ENCODE assay signal across 8 cellular contexts in the genomic region with DNA sequence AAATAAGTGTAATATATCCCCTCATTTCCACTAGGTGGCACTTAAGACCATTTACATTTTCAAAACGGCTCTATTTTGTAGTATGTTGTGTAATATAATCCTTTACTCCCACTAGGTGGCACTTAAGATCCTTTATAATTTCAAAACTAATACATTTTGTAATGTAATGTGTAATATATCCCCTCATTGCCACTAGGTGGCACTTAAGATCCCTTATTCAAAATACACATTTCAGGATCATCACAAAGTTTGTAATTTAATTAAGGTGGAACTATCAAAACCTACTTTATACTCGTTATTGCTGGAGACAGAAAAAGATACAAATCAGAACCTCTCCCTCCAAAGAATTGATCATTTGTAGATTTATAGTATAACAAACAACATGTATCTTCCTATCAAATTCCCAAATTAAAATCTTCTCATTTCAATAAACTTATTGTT.
DNase-seq lines count a peak whose midpoint lies in the region; ATAC-seq and TF ChIP-seq lines count a peak whose summit lies in the region.

No MANE protein-coding gene starts in this region.

- intact Hi-C loops in left colon (cut with DNase I, micrococcal nuclease), result loop anchor here in 1 of 2 donors (5.0 to 10.0 kb wide), 3 partner anchors 192 to 391 kb away; no protein-coding TSS in a partner anchor

- WGBS in tibial nerve, 2 donors, result 2 to 8% methylated on average over 2 of the region's 2 CpGs

- TF ChIP-seq CTCF in GM10248 (IDR thresholded peaks at IDR 0.05; ENCODE audit: control extremely low read depth, extremely low read depth, low read depth, missing control alignments) (peak; percentile 21), cardiac fibroblast (IDR thresholded peaks at IDR 0.05; ENCODE audit: low read depth, low read length) (peak; percentile 30), tibial nerve (IDR thresholded peaks at IDR 0.05) (peak; percentile 67 to 96 (median 80))

- H3K36me3 ChIP-seq in tibial nerve, result no peaks in the 10 kb centered on the region

- H3K4me1 ChIP-seq in tibial nerve, result peaks cover 0 to 8% (median 0%) of the 10 kb centered on the region in 4 donors

- peaks cover 0 to under 1% of the 10 kb centered on the region in 2 donors for H3K27me3 ChIP-seq in tibial nerve

- no peak for TF ChIP-seq POLR2A in tibial nerve (IDR thresholded peaks at IDR 0.05)

- TF ChIP-seq EP300 in tibial nerve (IDR thresholded peaks at IDR 0.05), result peak in 1 of 2 donors; percentile 18

- no peaks in the 10 kb centered on the region for H3K9me3 ChIP-seq in tibial nerve

- H3K4me3 ChIP-seq in Jurkat, Clone E6-1 (ENCODE audit: low read length), result no peak overlapping the region
- H3K4me3 ChIP-seq in cardiac fibroblast (replicated peaks in 1 of 2; ENCODE audit: low read depth in 2 of 2, low read length in 2 of 2), result no peak overlapping the region
- no peak overlapping the region for H3K4me3 ChIP-seq in tibial nerve

- H3K27ac ChIP-seq in tibial nerve, result no peak overlapping the region

- CTCF ChIA-PET in GM10248 (lab: Yijun Ruan, JAX), result interaction anchor here (1.0 to 2.1 kb wide), 3 partner anchors 81 to 226 kb away, joined by 3 to 8 read pairs (median 5); no protein-coding TSS in a partner anchor

- DNase-seq in GM10248 (ENCODE audit: extremely low spot score) (peak; percentile 37), NOMO-1 (lab: John Stamatoyannopoulos, UW; ENCODE audit: unreplicated experiment in 2 of 2) (peak; percentile 67 to 93), cardiac fibroblast (ENCODE audit: low read depth in 2 of 2) (peak; percentile 85), left colon (no peak), tibial nerve (ENCODE audit: low spot score in 2 of 2) (no peak)
- peak; percentile 77 for DNase-seq in Jurkat, Clone E6-1 (ENCODE audit: low read depth, low spot score)
- DNase-seq in activated CD4-positive, alpha-beta T cell treated with anti-CD3 and anti-CD28 coated beads for 48 hours, result no peak

- ATAC-seq in GM21737 (IDR thresholded peaks at IDR 0.05; ENCODE audit: unreplicated experiment) (peak; percentile 75), left colon (peak; percentile 99)

- POLR2A ChIA-PET in GM10248 (lab: Yijun Ruan, JAX), result no interaction called here

Comparison
In these comparisons a context has a peak if more than half of its experiments do, and no peak if none do; other contexts are left out.
1. DNase-seq: peak in GM10248 (single experiment), Jurkat, Clone E6-1 (single experiment), NOMO-1 (2 of 2) and cardiac fibroblast (2 of 2); none in left colon (0 of 2), tibial nerve (0 of 2) and activated CD4-positive, alpha-beta T cell treated with anti-CD3 and anti-CD28 coated beads for 48 hours (single experiment).
2. CTCF ChIP-seq: peak in every context shown above with its lines; median percentile 80 in tibial nerve; 30 in cardiac fibroblast; 21 in GM10248.